24 cellular contexts compared by ENCODE assay signal in the genomic region with DNA sequence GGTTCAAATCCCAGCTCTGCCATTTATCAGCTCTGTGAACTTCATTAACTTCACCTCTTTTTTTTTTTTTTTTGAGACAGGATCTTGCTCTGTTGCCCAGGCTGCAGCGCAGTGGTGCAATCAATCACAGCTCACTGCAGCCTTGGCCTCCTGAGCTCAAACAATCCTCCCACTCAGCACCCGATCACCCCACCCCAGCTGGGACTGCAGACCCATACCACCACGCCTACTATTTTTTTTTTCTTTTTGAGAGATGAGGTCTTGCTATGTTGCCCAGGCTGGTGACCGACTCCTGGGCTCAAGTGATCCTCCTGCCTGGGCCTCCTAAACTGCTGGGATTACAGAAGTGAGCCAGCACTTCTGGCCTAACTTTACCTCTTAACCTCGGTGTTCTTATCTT. TPM values are rescaled to one million over a fixed set of nuclear protein-coding genes. Genes with fewer than 3 reads are reported as not detected.
DNase-seq lines count a peak whose midpoint lies in the region; ATAC-seq and TF ChIP-seq lines count a peak whose summit lies in the region.
"Had no signal": no experiment of that assay in that cellular context is flagged by ENCODE, and none has a peak within 500 bp of the region (broad histone marks: within the 10 kb centered on the region; RNA-seq: fewer than 3 reads in every experiment).

No MANE protein-coding gene starts in this region.

- POLR2A ChIA-PET in CD8-positive, alpha-beta memory T cell (lab: Charles Lee) = no interaction called here

- H3K27ac Mint-ChIP-seq in CD4-positive, CD25-positive, alpha-beta regulatory T cell = peak overlapping the region in 1 of 3 donors; percentile 48
- no peak overlapping the region for H3K27ac Mint-ChIP-seq in CD8-positive, alpha-beta memory T cell
- peak overlapping the region in 3 of 5 experiments; percentile 57 to 82 (median 69) for H3K27ac Mint-ChIP-seq in brain
- no peak overlapping the region for H3K27ac Mint-ChIP-seq in neural crest cell (ENCODE audit: unreplicated experiment)
- H3K27ac Mint-ChIP-seq: GM23338, H9, HFFc6 had no signal

- 85 to 93% (median 89%) methylated on average over 5 of the region's 5 CpGs for WGBS in spleen, 5 donors

- ATAC-seq in CD4-positive, CD25-positive, alpha-beta regulatory T cell (ENCODE audit: low read depth in 2 of 2) = no peak
- ATAC-seq: GM23338, Panc1 had no signal

- CTCF ChIA-PET in CD8-positive, alpha-beta memory T cell (lab: Charles Lee) = no interaction called here

- H3K4me3 Mint-ChIP-seq in CD4-positive, CD25-positive, alpha-beta regulatory T cell = peak overlapping the region in 3 of 4 donors; percentile 44 to 72 (median 62)
- H3K4me3 Mint-ChIP-seq in CD8-positive, alpha-beta memory T cell = peak overlapping the region in 4 of 7 donors; percentile 29 to 67 (median 36)
- H3K4me3 Mint-ChIP-seq in brain (peak overlapping the region in 4 of 5 experiments; percentile 7 to 59 (median 27)), neural crest cell (peak overlapping the region; percentile 81)
- H3K4me3 Mint-ChIP-seq: CD14-positive monocyte, GM23338, H9, HFFc6 had no signal

- no peak for TF ChIP-seq POLR2A in spleen (IDR thresholded peaks at IDR 0.05)

- H3K9me3 ChIP-seq in CD4-positive, CD25-positive, alpha-beta regulatory T cell (ENCODE audit: control insufficient read depth in 2 of 2, low read length in 2 of 2) = no peaks in the 10 kb centered on the region
- H3K9me3 ChIP-seq in CD8-positive, alpha-beta memory T cell (ENCODE audit: low read length) = no peaks in the 10 kb centered on the region
- no peaks in the 10 kb centered on the region for H3K9me3 ChIP-seq in spleen
- H3K9me3 ChIP-seq: BE2C had no signal

- H3K27ac ChIP-seq in CD4-positive, CD25-positive, alpha-beta regulatory T cell (ENCODE audit: insufficient read depth, low read length, poor library complexity, severe bottlenecking) = no peak overlapping the region
- no peak overlapping the region for H3K27ac ChIP-seq in CD8-positive, alpha-beta memory T cell (ENCODE audit: low read depth, low read length)
- H3K27ac ChIP-seq in spleen = no peak overlapping the region
- H3K27ac ChIP-seq: RWPE1 had no signal

- H3K36me3 ChIP-seq in CD4-positive, CD25-positive, alpha-beta regulatory T cell (ENCODE audit: control insufficient read depth, insufficient read depth, low read length) = no peaks in the 10 kb centered on the region
- no peaks in the 10 kb centered on the region for H3K36me3 ChIP-seq in CD8-positive, alpha-beta memory T cell (ENCODE audit: insufficient read depth, low read length)
- no peaks in the 10 kb centered on the region for H3K36me3 ChIP-seq in spleen
- H3K36me3 ChIP-seq: BE2C had no signal

- H3K4me1 ChIP-seq in CD4-positive, CD25-positive, alpha-beta regulatory T cell (ENCODE audit: control insufficient read depth, insufficient read depth, low read length, poor library complexity, severe bottlenecking) = peaks cover 6% of the 10 kb centered on the region
- H3K4me1 ChIP-seq in CD8-positive, alpha-beta memory T cell (ENCODE audit: insufficient read depth, low read length) = peaks cover 17% of the 10 kb centered on the region
- peaks cover 12 to 50% (median 27%) of the 10 kb centered on the region in 6 donors for H3K4me1 ChIP-seq in spleen
- H3K4me1 ChIP-seq: BE2C had no signal

- intact Hi-C loops in spleen (cut with DNase I; ENCODE audit: low total_unique reads) = no loop called here

- no peaks in the 10 kb centered on the region for H3K9me3 Mint-ChIP-seq in CD4-positive, CD25-positive, alpha-beta regulatory T cell
- no peaks in the 10 kb centered on the region for H3K9me3 Mint-ChIP-seq in CD8-positive, alpha-beta memory T cell
- H3K9me3 Mint-ChIP-seq in brain (peaks cover 0 to 3% (median 2%) of the 10 kb centered on the region in 5 experiments), neural crest cell (no peaks in the 10 kb centered on the region)
- H3K9me3 Mint-ChIP-seq: CD14-positive monocyte, GM23338, H9, HFFc6, IgD-negative memory B cell had no signal

- peaks cover 14 to 27% (median 22%) of the 10 kb centered on the region in 4 donors for H3K4me1 Mint-ChIP-seq in CD4-positive, CD25-positive, alpha-beta regulatory T cell
- peaks cover 19 to 26% (median 24%) of the 10 kb centered on the region in 3 donors for H3K4me1 Mint-ChIP-seq in CD8-positive, alpha-beta memory T cell
- H3K4me1 Mint-ChIP-seq in brain = peaks cover 37% of the 10 kb centered on the region
- H3K4me1 Mint-ChIP-seq in neural crest cell = peaks cover 28% of the 10 kb centered on the region

- no peak overlapping the region for H3K4me3 ChIP-seq in CD4-positive, CD25-positive, alpha-beta regulatory T cell (ENCODE audit: low read depth, low read length)
- H3K4me3 ChIP-seq in CD8-positive, alpha-beta memory T cell (ENCODE audit: low read length) = no peak overlapping the region
- H3K4me3 ChIP-seq in spleen = no peak overlapping the region
- H3K4me3 ChIP-seq: GM23338 had no signal

- H3K27me3 Mint-ChIP-seq in CD4-positive, CD25-positive, alpha-beta regulatory T cell = peaks cover 15% of the 10 kb centered on the region
- peaks cover 1 to 12% of the 10 kb centered on the region in 2 donors for H3K27me3 Mint-ChIP-seq in CD8-positive, alpha-beta memory T cell
- peaks cover 11% of the 10 kb centered on the region for H3K27me3 Mint-ChIP-seq in brain
- peaks cover 2% of the 10 kb centered on the region for H3K27me3 Mint-ChIP-seq in neural crest cell (ENCODE audit: low read depth)
- H3K27me3 Mint-ChIP-seq: IgD-negative memory B cell had no signal

- peaks cover 4% of the 10 kb centered on the region for H3K27me3 ChIP-seq in CD4-positive, CD25-positive, alpha-beta regulatory T cell (ENCODE audit: control insufficient read depth, insufficient read depth, low read length)
- no peaks in the 10 kb centered on the region for H3K27me3 ChIP-seq in CD8-positive, alpha-beta memory T cell (ENCODE audit: insufficient read depth, low read length, poor library complexity, severe bottlenecking)
- H3K27me3 ChIP-seq in spleen (replicated peaks in 1 of 7) = no peaks in the 10 kb centered on the region
- H3K27me3 ChIP-seq: BE2C had no signal

- no peak for DNase-seq in CD4-positive, CD25-positive, alpha-beta regulatory T cell
- DNase-seq in CD8-positive, alpha-beta memory T cell = no peak
- DNase-seq in neural crest cell (ENCODE audit: low read depth, low spot score) (no peak), spleen (no peak), AG08396 (ENCODE audit: low spot score) (no peak), cortex of kidney (lab: John Stamatoyannopoulos, UW) (no peak)
- DNase-seq: BE2C, DMS153, DND-41, H9, HFFc6, NCI-H1092, NCI-H1417 treated with DMSO at 0.1 percent for 48 hours, NCI-H1694 treated with DMSO at 0.1 percent for 48 hours, NCI-H2081, NCI-H2227 treated with DMSO at 0.1 percent for 48 hours, NCI-H526 treated with DMSO at 0.1 percent for 48 hours, SHP77 had no signal

- TF ChIP-seq CTCF in brain (conservative IDR thresholded peaks at IDR 0.05) = no peak
- TF ChIP-seq CTCF in neural crest cell (conservative IDR thresholded peaks at IDR 0.05) = no peak
- no peak for TF ChIP-seq CTCF in spleen (IDR thresholded peaks at IDR 0.05 in 8 of 11, conservative IDR thresholded peaks at IDR 0.05 in 3 of 11)

- H3K36me3 Mint-ChIP-seq in CD4-positive, CD25-positive, alpha-beta regulatory T cell = no peaks in the 10 kb centered on the region
- H3K36me3 Mint-ChIP-seq in CD8-positive, alpha-beta memory T cell = peaks cover 0 to 5% (median 0%) of the 10 kb centered on the region in 3 donors
- peaks cover 13% of the 10 kb centered on the region for H3K36me3 Mint-ChIP-seq in brain
- peaks cover 2% of the 10 kb centered on the region for H3K36me3 Mint-ChIP-seq in neural crest cell (ENCODE audit: low read depth)
- H3K36me3 Mint-ChIP-seq: CD14-positive monocyte had no signal

RNA-seq across cellular contexts. Expression of gene TRIT1, which starts 2.2 kb away (rescaled TPM):
- total RNA-seq in CD4-positive, CD25-positive, alpha-beta regulatory T cell = 13.7 TPM
- 10 to 100 TPM in 3 of 4 donors, 1 to 10 TPM in 1; 9.4 to 14.7 (median 12.4) TPM for polyA plus RNA-seq in CD4-positive, CD25-positive, alpha-beta regulatory T cell
- 10 to 100 TPM; 33.1 to 34.0 TPM for total RNA-seq in CD8-positive, alpha-beta memory T cell
- 10.3 TPM for polyA plus RNA-seq in CD8-positive, alpha-beta memory T cell
- 12.2 TPM for polyA plus RNA-seq in brain (ENCODE audit: insufficient read depth, low read depth, low replicate concordance)
- total RNA-seq in neural crest cell = 35.4 and 35.9 TPM in 2 replicates
- total RNA-seq in spleen = 10 to 100 TPM; 13.9 to 21.4 (median 18.3) TPM
- 10 to 100 TPM; 13.0 to 14.7 (median 14.1) TPM for polyA plus RNA-seq in spleen

RNA-seq across cellular contexts. Expression of gene MYCL, which starts 16.2 kb away (rescaled TPM):
- total RNA-seq in CD4-positive, CD25-positive, alpha-beta regulatory T cell = not detected
- polyA plus RNA-seq in CD4-positive, CD25-positive, alpha-beta regulatory T cell = under 1 TPM in 1 of 4 donors, not detected in 3; 0.13 TPM
- under 1 TPM in 1 of 2 experiments, not detected in 1; 0.24 TPM for total RNA-seq in CD8-positive, alpha-beta memory T cell
- not detected for polyA plus RNA-seq in CD8-positive, alpha-beta memory T cell
- polyA plus RNA-seq in brain (ENCODE audit: insufficient read depth, low read depth, low replicate concordance) (7.1 TPM), spleen (1 to 10 TPM in 2 of 3 donors, under 1 TPM in 1; 0.90 to 1.2 (median 1.2) TPM)
- total RNA-seq in neural crest cell (23.0 and 25.8 TPM in 2 replicates), spleen (1 to 10 TPM; 1.0 to 7.3 (median 5.5) TPM)

Comparison
In these comparisons a context has a peak if more than half of its experiments do, and no peak if none do; other contexts are left out.
1. H3K27ac Mint-ChIP-seq: peak in brain (3 of 5); none in CD8-positive, alpha-beta memory T cell (0 of 8) and neural crest cell (single experiment).
2. H3K4me3 Mint-ChIP-seq: peak in every context shown above with its lines; median percentile 81 in neural crest cell; 62 in CD4-positive, CD25-positive, alpha-beta regulatory T cell; 36 in CD8-positive, alpha-beta memory T cell; 27 in brain.